ENCODE assay signal across 10 cellular contexts in the genomic region with DNA sequence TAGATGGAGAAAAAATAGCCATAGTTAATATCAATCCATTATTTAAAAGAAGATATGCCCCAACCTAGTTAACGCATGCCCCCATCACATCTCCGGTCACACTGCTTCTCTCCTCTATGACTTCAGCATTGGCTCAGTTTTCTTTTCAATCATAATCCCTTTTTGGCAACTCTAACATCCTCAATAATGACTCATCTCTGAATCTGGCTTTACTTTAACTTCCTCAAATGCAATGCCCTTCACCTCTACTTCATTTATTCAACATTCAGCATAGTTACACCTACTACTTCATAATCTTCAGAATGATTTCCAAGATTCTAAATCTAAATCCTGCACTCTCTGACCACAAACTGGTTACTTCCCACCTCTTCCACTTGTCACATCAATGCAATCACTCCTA.
A peak's percentile ranks its signal among the peaks of the same experiment; 100 is the strongest.
DNase-seq lines count a peak whose midpoint lies in the region; ATAC-seq, FAIRE-seq and TF ChIP-seq lines count a peak whose summit lies in the region.
"Had no signal": no experiment of that assay in that cellular context is flagged by ENCODE, and none has a peak within 500 bp of the region (broad histone marks: within the 10 kb centered on the region; RNA-seq: fewer than 3 reads in every experiment).

No MANE protein-coding gene starts in this region.

- no peaks in the 10 kb centered on the region for H3K79me2 ChIP-seq in HepG2 (ENCODE audit: insufficient read depth, low read length)

- FAIRE-seq in HepG2 (lab: Jason Lieb, UNC), result no peak

- no peaks in the 10 kb centered on the region for H3K9me3 ChIP-seq in HepG2 (ENCODE audit: low read length)
- H3K9me3 ChIP-seq in right cardiac atrium (ENCODE audit: control insufficient read depth, low read length), result no peaks in the 10 kb centered on the region
- H3K9me3 ChIP-seq: SJSA1 had no signal

- ATAC-seq in GM21423 (IDR thresholded peaks at IDR 0.05; ENCODE audit: unreplicated experiment) (peak; percentile 98), HG03175 (IDR thresholded peaks at IDR 0.05; ENCODE audit: unreplicated experiment) (peak; percentile 97), HepG2 (no peak), right cardiac atrium (no peak)

- BruUV-seq in HepG2 (replicated peaks; lab: Mats Ljungman, UMichigan), result no TSS peak

- POLR2A ChIA-PET in HepG2 (lab: Yijun Ruan, JAX), result no interaction called here

- no peak for TF ChIP-seq CTCF in GM12865 (IDR thresholded peaks at IDR 0.05; ENCODE audit: insufficient read depth, low read depth, low read length, missing control alignments)
- no peak for TF ChIP-seq CTCF in astrocyte of the cerebellum (IDR thresholded peaks at IDR 0.05; ENCODE audit: low read depth, low read length, missing control alignments)
- no peak for TF ChIP-seq CTCF in HepG2 (CRISPR knock-in tag; IDR thresholded peaks at IDR 0.05)

- no peak for TF ChIP-seq POLR2A in HepG2 (IDR thresholded peaks at IDR 0.05; ENCODE audit: insufficient read depth in 1 of 2, low read depth in 2 of 2, low read length in 2 of 2)

- no peaks in the 10 kb centered on the region for H3K36me3 ChIP-seq in HepG2 (replicated peaks in 1 of 2; ENCODE audit: control insufficient read depth in 1 of 2, insufficient read depth in 2 of 2, low read length in 2 of 2)
- H3K36me3 ChIP-seq: SJSA1 had no signal

- in situ Hi-C loops in astrocyte of the cerebellum (cut with HindIII; ENCODE audit: low sequenced_read_pairs) (no loop called here), HepG2 (cut with HindIII; ENCODE audit: extremely low pct_ligation_motif_present, low pct_unique_long_range_greater_than_20kb) (no loop called here)

- H3K27me3 ChIP-seq in HepG2 (ENCODE audit: control insufficient read depth in 1 of 2, insufficient read depth in 2 of 2, low read length in 2 of 2), result no peaks in the 10 kb centered on the region
- no peaks in the 10 kb centered on the region for H3K27me3 ChIP-seq in right cardiac atrium (ENCODE audit: control insufficient read depth, insufficient read depth)
- H3K27me3 ChIP-seq: SJSA1 had no signal

- CTCF ChIA-PET in HepG2 (lab: Yijun Ruan, JAX; ENCODE audit: low intra/inter-chr PET ratio, low total read pairs), result no interaction called here

- WGBS in HepG2 (ENCODE audit: low lambda C conversion rate), result 26% methylated on average over 2 of the region's 2 CpGs
- 73% methylated on average over 2 of the region's 2 CpGs for WGBS in right cardiac atrium

- no peak for TF ChIP-seq RAD21 in HepG2 (CRISPR knock-in tag; IDR thresholded peaks at IDR 0.05)

- no peak overlapping the region for H2AFZ ChIP-seq in HepG2 (ENCODE audit: low read length)

- no peak overlapping the region for H3K9ac ChIP-seq in HepG2 (ENCODE audit: insufficient read depth, low read depth, low read length)

- DNase-seq in GM12865 (ENCODE audit: low read depth), result peak; percentile 31
- DNase-seq in astrocyte of the cerebellum (ENCODE audit: low read depth), result peak; percentile 19
- no peak for DNase-seq in HepG2 (ENCODE audit: low spot score)
- DNase-seq in amniotic stem cell (lab: John Stamatoyannopoulos, UW), result no peak
- DNase-seq in DMS114 treated with DMSO at 0.1 percent for 48 hours (lab: John Stamatoyannopoulos, UW; ENCODE audit: unreplicated experiment), result no peak
- no peak for DNase-seq in right cardiac atrium
- DNase-seq: naive B cell had no signal

- no peak for TF ChIP-seq EP300 in HepG2 (IDR thresholded peaks at IDR 0.05; ENCODE audit: low read depth in 2 of 2, low read length in 2 of 2)
- no peak for TF ChIP-seq EP300 in HepG2 (CRISPR knock-in tag; IDR thresholded peaks at IDR 0.05; ENCODE audit: borderline replicate concordance)

- intact Hi-C loops in HepG2 (cut with micrococcal nuclease; ENCODE audit: unreplicated experiment) (no loop called here), right cardiac atrium (cut with DNase I) (no loop called here)

- no peaks in the 10 kb centered on the region for H4K20me1 ChIP-seq in HepG2 (ENCODE audit: insufficient read depth, low read length)

- no peak overlapping the region for H3K4me2 ChIP-seq in HepG2 (ENCODE audit: low read depth, low read length)

- H3K27ac ChIP-seq in HepG2 (ENCODE audit: extremely low read length, insufficient read depth, low read length) (no peak overlapping the region), right cardiac atrium (ENCODE audit: low read length) (no peak overlapping the region)
- H3K27ac ChIP-seq: SJSA1 had no signal

- H3K4me3 ChIP-seq in GM12865 (ENCODE audit: low read depth, low read length), result no peak overlapping the region
- H3K4me3 ChIP-seq in astrocyte of the cerebellum (ENCODE audit: low read depth, low read length), result no peak overlapping the region
- no peak overlapping the region for H3K4me3 ChIP-seq in HepG2 (replicated peaks in 1 of 3; ENCODE audit: insufficient read depth in 1 of 3, low read depth in 2 of 3, low read length in 3 of 3)
- H3K4me3 ChIP-seq in right cardiac atrium (ENCODE audit: low read length), result no peak overlapping the region
- H3K4me3 ChIP-seq: SJSA1 had no signal

- H3K4me1 ChIP-seq in HepG2 (ENCODE audit: insufficient read depth, low read length), result no peaks in the 10 kb centered on the region
- no peaks in the 10 kb centered on the region for H3K4me1 ChIP-seq in right cardiac atrium (ENCODE audit: control insufficient read depth, insufficient read depth, low read length)
- H3K4me1 ChIP-seq: SJSA1 had no signal

TF ChIP-seq in HepG2, 621 proteins besides CTCF, POLR2A, EP300 and RAD21:
- TF ChIP-seq, protein P1, sequence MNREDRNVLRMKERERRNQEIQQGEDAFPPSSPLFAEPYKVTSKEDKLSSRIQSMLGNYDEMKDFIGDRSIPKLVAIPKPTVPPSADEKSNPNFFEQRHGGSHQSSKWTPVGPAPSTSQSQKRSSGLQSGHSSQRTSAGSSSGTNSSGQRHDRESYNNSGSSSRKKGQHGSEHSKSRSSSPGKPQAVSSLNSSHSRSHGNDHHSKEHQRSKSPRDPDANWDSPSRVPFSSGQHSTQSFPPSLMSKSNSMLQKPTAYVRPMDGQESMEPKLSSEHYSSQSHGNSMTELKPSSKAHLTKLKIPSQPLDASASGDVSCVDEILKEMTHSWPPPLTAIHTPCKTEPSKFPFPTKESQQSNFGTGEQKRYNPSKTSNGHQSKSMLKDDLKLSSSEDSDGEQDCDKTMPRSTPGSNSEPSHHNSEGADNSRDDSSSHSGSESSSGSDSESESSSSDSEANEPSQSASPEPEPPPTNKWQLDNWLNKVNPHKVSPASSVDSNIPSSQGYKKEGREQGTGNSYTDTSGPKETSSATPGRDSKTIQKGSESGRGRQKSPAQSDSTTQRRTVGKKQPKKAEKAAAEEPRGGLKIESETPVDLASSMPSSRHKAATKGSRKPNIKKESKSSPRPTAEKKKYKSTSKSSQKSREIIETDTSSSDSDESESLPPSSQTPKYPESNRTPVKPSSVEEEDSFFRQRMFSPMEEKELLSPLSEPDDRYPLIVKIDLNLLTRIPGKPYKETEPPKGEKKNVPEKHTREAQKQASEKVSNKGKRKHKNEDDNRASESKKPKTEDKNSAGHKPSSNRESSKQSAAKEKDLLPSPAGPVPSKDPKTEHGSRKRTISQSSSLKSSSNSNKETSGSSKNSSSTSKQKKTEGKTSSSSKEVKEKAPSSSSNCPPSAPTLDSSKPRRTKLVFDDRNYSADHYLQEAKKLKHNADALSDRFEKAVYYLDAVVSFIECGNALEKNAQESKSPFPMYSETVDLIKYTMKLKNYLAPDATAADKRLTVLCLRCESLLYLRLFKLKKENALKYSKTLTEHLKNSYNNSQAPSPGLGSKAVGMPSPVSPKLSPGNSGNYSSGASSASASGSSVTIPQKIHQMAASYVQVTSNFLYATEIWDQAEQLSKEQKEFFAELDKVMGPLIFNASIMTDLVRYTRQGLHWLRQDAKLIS (CRISPR knock-in tag; IDR thresholded peaks at IDR 0.05), result no peak
TF ChIP-seq in HepG2: peak in this region for 0.

Comparison
In these comparisons a context has a peak if more than half of its experiments do, and no peak if none do; other contexts are left out.
1. DNase-seq: peak in GM12865 (single experiment) and astrocyte of the cerebellum (single experiment); none in HepG2 (single experiment), amniotic stem cell (single experiment), DMS114 treated with DMSO at 0.1 percent for 48 hours (single experiment) and right cardiac atrium (0 of 3).
2. ATAC-seq: peak in GM21423 (single experiment) and HG03175 (single experiment); none in HepG2 (single experiment) and right cardiac atrium (0 of 2).